16 cellular contexts compared by ENCODE assay signal in genomic region chr10:17038627-17039026, GRCh38.
DNase-seq lines count a peak whose midpoint lies in the region; ATAC-seq and TF ChIP-seq lines count a peak whose summit lies in the region.
"Had no signal": no experiment of that assay in that cellular context is flagged by ENCODE, and none has a peak within 500 bp of the region (broad histone marks: within the 10 kb centered on the region; RNA-seq: fewer than 3 reads in every experiment).

No MANE protein-coding gene starts in this region.

- peak overlapping the region; percentile 69 for H2AFZ ChIP-seq in osteoblast (ENCODE audit: low read length)

- H3K9me3 ChIP-seq in osteoblast (ENCODE audit: low read depth, low read length) (no peaks in the 10 kb centered on the region), vagina (no peaks in the 10 kb centered on the region)

- no peak for TF ChIP-seq POLR2A in vagina (IDR thresholded peaks at IDR 0.05)

- no peak overlapping the region for H3K4me2 ChIP-seq in osteoblast (ENCODE audit: insufficient read depth, low read length)

- no peak overlapping the region for H3K27ac ChIP-seq in osteoblast (ENCODE audit: low read depth, low read length)
- peak overlapping the region; percentile 71 for H3K27ac ChIP-seq in vagina
- H3K27ac ChIP-seq: epithelial cell of prostate had no signal

- H3K4me1 ChIP-seq in osteoblast (ENCODE audit: insufficient read depth, low read length) (peaks cover 19% of the 10 kb centered on the region), vagina (peaks cover 7% of the 10 kb centered on the region)

- ATAC-seq in GM19467 (IDR thresholded peaks at IDR 0.05; ENCODE audit: unreplicated experiment) (no peak), GM21360 (IDR thresholded peaks at IDR 0.05; ENCODE audit: unreplicated experiment) (no peak), SK-N-SH treated with all-trans-retinoic acid at 6 μM for 48 hours (no peak)

- TF ChIP-seq CTCF in fibroblast of mammary gland (conservative IDR thresholded peaks at IDR 0.05; ENCODE audit: control insufficient read depth, insufficient read depth, low read depth, low read length) (no peak), osteoblast (IDR thresholded peaks at IDR 0.05; ENCODE audit: extremely low read depth, low read depth, low read length) (no peak), vagina (IDR thresholded peaks at IDR 0.05) (no peak)

- H3K36me3 ChIP-seq in osteoblast (ENCODE audit: insufficient read depth, low read length) = no peaks in the 10 kb centered on the region
- H3K36me3 ChIP-seq in vagina = no peaks in the 10 kb centered on the region

- H3K27me3 ChIP-seq in osteoblast (ENCODE audit: insufficient read depth, low read length) = no peaks in the 10 kb centered on the region
- no peaks in the 10 kb centered on the region for H3K27me3 ChIP-seq in vagina

- no peak overlapping the region for H3K4me3 ChIP-seq in fibroblast of mammary gland (ENCODE audit: control insufficient read depth, low read depth, low read length)
- H3K4me3 ChIP-seq in osteoblast (ENCODE audit: insufficient read depth, low read length) = no peak overlapping the region
- H3K4me3 ChIP-seq in vagina = no peak overlapping the region

- H3K79me2 ChIP-seq in osteoblast (ENCODE audit: insufficient read depth, low read length) = no peaks in the 10 kb centered on the region

- no peaks in the 10 kb centered on the region for H4K20me1 ChIP-seq in osteoblast (ENCODE audit: insufficient read depth, low read length)

- intact Hi-C loops in vagina (cut with DNase I) = no loop called here

- DNase-seq in NOMO-1 treated with DMSO at 0.1 percent for 48 hours (lab: John Stamatoyannopoulos, UW; ENCODE audit: unreplicated experiment) (peak; percentile 44), fibroblast of mammary gland (ENCODE audit: low read depth) (peak; percentile 97), osteoblast (ENCODE audit: insufficient read length, low spot score, missing footprints) (no peak), vagina (ENCODE audit: extremely low spot score in 2 of 2) (no peak)
- DNase-seq: activated CD4-positive, alpha-beta T cell treated with anti-CD3 and anti-CD28 coated beads, Interleukin-2, amount 50 U/mL, for 4 hours; Calu3; IMR-90; NCI-H1417; retina; RPMI8226; stimulated activated naive CD4-positive, alpha-beta T cell treated with Interleukin-2 at 50 U/mL for 16 hours; T-helper 9 cell had no signal

TF ChIP-seq in SK-N-SH treated with all-trans-retinoic acid at 6 μM for 48 hours, 23 proteins besides CTCF, POLR2A, EP300 and RAD21:
- TF ChIP-seq CSDC2 (CRISPR knock-in tag; IDR thresholded peaks at IDR 0.05) (no peak), PPARA (CRISPR knock-in tag; IDR thresholded peaks at IDR 0.05; ENCODE audit: borderline replicate concordance) (no peak), CREB5 (CRISPR knock-in tag; IDR thresholded peaks at IDR 0.05; ENCODE audit: low read depth) (no peak), ARNTL (CRISPR knock-in tag; IDR thresholded peaks at IDR 0.05; ENCODE audit: borderline replicate concordance, low read depth) (no peak), ISL1 (CRISPR knock-in tag; IDR thresholded peaks at IDR 0.05) (no peak), ESRRG (CRISPR knock-in tag; IDR thresholded peaks at IDR 0.05) (no peak), POU6F1 (CRISPR knock-in tag; IDR thresholded peaks at IDR 0.05; ENCODE audit: borderline replicate concordance, low read depth) (no peak), TSHZ2 (CRISPR knock-in tag; IDR thresholded peaks at IDR 0.05) (no peak), ZNF8 (CRISPR knock-in tag; IDR thresholded peaks at IDR 0.05) (no peak), ZNF565 (CRISPR knock-in tag; conservative IDR thresholded peaks at IDR 0.05; ENCODE audit: low read depth) (no peak), PATZ1 (CRISPR knock-in tag; IDR thresholded peaks at IDR 0.05; ENCODE audit: borderline replicate concordance) (no peak), RARB (CRISPR knock-in tag; IDR thresholded peaks at IDR 0.05) (no peak), ZFP3 (CRISPR knock-in tag; IDR thresholded peaks at IDR 0.05) (no peak), OSR1 (CRISPR knock-in tag; IDR thresholded peaks at IDR 0.05) (no peak), TCF4 (CRISPR knock-in tag; IDR thresholded peaks at IDR 0.05; ENCODE audit: borderline replicate concordance) (no peak), ZFP30 (CRISPR knock-in tag; IDR thresholded peaks at IDR 0.05) (no peak), TOX (CRISPR knock-in tag; IDR thresholded peaks at IDR 0.05; ENCODE audit: borderline replicate concordance) (no peak), ZNF70 (CRISPR knock-in tag; IDR thresholded peaks at IDR 0.05) (no peak), GLIS3 (CRISPR knock-in tag; IDR thresholded peaks at IDR 0.05) (no peak), CSRNP3 (CRISPR knock-in tag; IDR thresholded peaks at IDR 0.05) (no peak)

Comparison
In these comparisons a context has a peak if more than half of its experiments do, and no peak if none do; other contexts are left out.
1. DNase-seq: peak in NOMO-1 treated with DMSO at 0.1 percent for 48 hours (single experiment) and fibroblast of mammary gland (single experiment); none in osteoblast (single experiment) and vagina (0 of 2).